In the genomic region with DNA sequence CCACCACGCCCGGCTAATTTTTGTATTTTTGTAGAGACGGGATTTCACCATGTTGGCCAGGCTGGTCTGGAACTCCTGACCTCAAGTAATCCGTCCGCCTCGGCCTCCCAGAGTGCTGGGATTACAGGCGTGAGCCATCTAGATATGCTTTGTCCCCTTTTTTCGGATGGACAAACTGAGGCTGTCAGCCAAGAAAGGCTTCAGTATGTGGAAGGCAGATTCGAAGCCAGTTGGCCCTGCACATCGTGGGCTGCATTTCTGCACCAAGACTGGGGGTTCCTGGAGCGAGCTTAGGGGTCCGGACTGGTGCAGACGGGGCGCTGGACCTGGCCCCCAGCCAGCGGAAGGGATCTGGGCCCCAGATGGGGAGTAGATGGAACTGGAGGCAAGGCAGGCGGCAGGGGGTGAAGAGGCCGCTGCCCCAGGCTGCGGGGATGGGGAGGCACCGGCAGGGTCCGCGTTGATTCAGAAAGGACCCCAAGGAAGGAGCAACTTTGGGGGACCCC, we compare ENCODE assay signal across 8 cellular contexts. TPM values are rescaled to one million over a fixed set of nuclear protein-coding genes. Genes with fewer than 3 reads are reported as not detected.
DNase-seq lines count a peak whose midpoint lies in the region; ATAC-seq and TF ChIP-seq lines count a peak whose summit lies in the region.

No MANE protein-coding gene starts in this region.

- H2BK15ac ChIP-seq in IMR-90 (ENCODE audit: low read depth, low read length) = peak overlapping the region; percentile 48; the same call in 2 of the 3 replicates

- H3K9ac ChIP-seq in IMR-90 (ENCODE audit: low read depth, low read length) = peak overlapping the region; percentile 32
- peak overlapping the region; percentile 30 to 86 for H3K9ac ChIP-seq in duodenal mucosa (ENCODE audit: low read depth in 1 of 2, low read length in 2 of 2)

- 82% methylated on average over 5 of the region's 21 CpGs; no CpG with 5 or more reads in 1 of the 2 experiments for WGBS in IMR-90 (ENCODE audit: extremely low coverage in 2 of 2, insufficient read length in 1 of 2), 2 experiments

- H4K8ac ChIP-seq in IMR-90 (ENCODE audit: low read depth in 2 of 2, low read length in 2 of 2) = peak overlapping the region; percentile 98 to 100

- no peak for DNase-seq in GM12864 (ENCODE audit: low read depth)
- no peak for DNase-seq in IMR-90
- DNase-seq in osteoblast (ENCODE audit: insufficient read length, low spot score, missing footprints) = peak; percentile 76
- DNase-seq in SW480 (ENCODE audit: low spot score) = no peak
- no peak for DNase-seq in globus pallidus (ENCODE audit: low spot score)
- no peak for DNase-seq in SIG-M5 treated with dmso at 0.1 percent for 504 hours (lab: John Stamatoyannopoulos, UW; ENCODE audit: unreplicated experiment)
- DNase-seq in activated CD4-positive, alpha-beta T cell treated with anti-CD3 and anti-CD28 coated beads, Interleukin-2, amount 50 U/mL, for 1 hour = no peak

- peak overlapping the region; percentile 9 for H2BK120ac ChIP-seq in IMR-90 (ENCODE audit: low read depth, low read length)

- H4K91ac ChIP-seq in IMR-90 (ENCODE audit: insufficient read depth, low read depth, low read length) = peak overlapping the region; percentile 98

- H2AFZ ChIP-seq in IMR-90 (replicated peaks; ENCODE audit: low read length, poor library complexity) = peak overlapping the region; percentile 95
- no peak overlapping the region for H2AFZ ChIP-seq in osteoblast (ENCODE audit: low read length)

- BruUV-seq in IMR-90 (replicated peaks; lab: Mats Ljungman, UMichigan) = no TSS peak

- H3K36me3 ChIP-seq in IMR-90 (ENCODE audit: control insufficient read depth, insufficient read depth, low read length) = no peaks in the 10 kb centered on the region
- H3K36me3 ChIP-seq in duodenal mucosa (ENCODE audit: control insufficient read depth in 1 of 2, insufficient read depth in 2 of 2, low read length in 2 of 2) = no peaks in the 10 kb centered on the region
- no peaks in the 10 kb centered on the region for H3K36me3 ChIP-seq in osteoblast (ENCODE audit: insufficient read depth, low read length)

- peaks cover 0 to 4% of the 10 kb centered on the region in 2 experiments; a peak in 1 of 4 replicates for H3K79me1 ChIP-seq in IMR-90 (ENCODE audit: low read depth in 1 of 2, low read length in 2 of 2)

- 0 out of 2 replicates have a peak overlapping the region, but pooled peaks have one; percentile 35 for H3K14ac ChIP-seq in IMR-90 (replicated peaks; ENCODE audit: low read depth, low read length)

- POLR2A ChIA-PET in IMR-90 (lab: Charles Lee; ENCODE audit: unreplicated experiment) = interaction anchor here (2.4 kb wide), 1 partner anchor 9 kb away, joined by 17 read pairs; a partner anchor contains a TSS

- peak overlapping the region; percentile 63 for H3K4me3 ChIP-seq in GM12864 (ENCODE audit: low read depth, low read length)
- H3K4me3 ChIP-seq in IMR-90 (ENCODE audit: insufficient read depth, low read depth, low read length) = 0 out of 2 replicates have a peak overlapping the region, but pooled peaks have one; percentile 12
- H3K4me3 ChIP-seq in duodenal mucosa (ENCODE audit: low read depth in 1 of 2, low read length in 2 of 2) = peak overlapping the region; percentile 73 to 78
- H3K4me3 ChIP-seq in osteoblast (ENCODE audit: insufficient read depth, low read length) = peak overlapping the region; percentile 83

- in situ Hi-C loops in IMR-90 (cut with MboI; ENCODE audit: low sequenced_read_pairs) = no loop called here

- dilution Hi-C loops in IMR-90 (cut with HindIII; ENCODE audit: low sequenced_read_pairs, unreplicated experiment) = no loop called here

- H3K23ac ChIP-seq in IMR-90 (ENCODE audit: low read depth, low read length) = no peak overlapping the region

- H3K18ac ChIP-seq in IMR-90 (ENCODE audit: low read depth, low read length) = peak overlapping the region; percentile 34; the same call in 1 of the 2 replicates

- no peak for ATAC-seq in IMR-90 (ENCODE audit: low read depth)

- no peaks in the 10 kb centered on the region for H3K79me2 ChIP-seq in osteoblast (ENCODE audit: insufficient read depth, low read length)

- peak overlapping the region; percentile 13 for H2AK9ac ChIP-seq in IMR-90 (replicated peaks; ENCODE audit: low read depth, low read length, poor library complexity)

- no peak for TF ChIP-seq RAD21 in IMR-90 (IDR thresholded peaks at IDR 0.05; ENCODE audit: low read length)

- H3K9me3 ChIP-seq in IMR-90 (ENCODE audit: control insufficient read depth, insufficient read depth, low read length) (no peaks in the 10 kb centered on the region), duodenal mucosa (ENCODE audit: control insufficient read depth in 1 of 2, low read length in 2 of 2) (no peaks in the 10 kb centered on the region), osteoblast (ENCODE audit: low read depth, low read length) (no peaks in the 10 kb centered on the region)

- intact Hi-C loops in IMR-90 (cut with micrococcal nuclease) = loop anchor here (1.0 kb wide), 1 partner anchor 9 kb away; no protein-coding TSS in a partner anchor

- H3K9me1 ChIP-seq in IMR-90 (ENCODE audit: insufficient read depth, low read length) = 0 out of 2 replicates have a peak, but pooled peaks cover 2% of the 10 kb centered on the region

- no peak overlapping the region for H2BK5ac ChIP-seq in IMR-90 (ENCODE audit: low read depth, low read length, poor library complexity, severe bottlenecking)

- H3K4me2 ChIP-seq in IMR-90 (ENCODE audit: low read depth, low read length) (peak overlapping the region; percentile 24), osteoblast (ENCODE audit: insufficient read depth, low read length) (peak overlapping the region; percentile 98)

- no peak for TF ChIP-seq CTCF in GM12864 (IDR thresholded peaks at IDR 0.05; ENCODE audit: low read depth, low read length, missing control alignments)
- no peak for TF ChIP-seq CTCF in IMR-90 (conservative IDR thresholded peaks at IDR 0.05; ENCODE audit: low read depth, low read length)
- no peak for TF ChIP-seq CTCF in osteoblast (IDR thresholded peaks at IDR 0.05; ENCODE audit: extremely low read depth, low read depth, low read length)

- no peak for TF ChIP-seq POLR2A in IMR-90 (IDR thresholded peaks at IDR 0.05; ENCODE audit: low read depth, low read length)

- H3K27ac ChIP-seq in IMR-90 (ENCODE audit: insufficient read depth, low read length) = peak overlapping the region; percentile 92
- peak overlapping the region; percentile 97 for H3K27ac ChIP-seq in duodenal mucosa (ENCODE audit: low read depth, low read length)
- H3K27ac ChIP-seq in osteoblast (ENCODE audit: low read depth, low read length) = peak overlapping the region; percentile 94

- peak overlapping the region; percentile 99 for H3K4ac ChIP-seq in IMR-90 (ENCODE audit: low read depth, low read length)

- no peak overlapping the region for H3K56ac ChIP-seq in IMR-90 (ENCODE audit: extremely low read depth, insufficient read depth, low read length)

- H2AK5ac ChIP-seq in IMR-90 (ENCODE audit: low read depth, low read length) = peak overlapping the region; percentile 85

- H3K27me3 ChIP-seq in IMR-90 (ENCODE audit: control insufficient read depth, insufficient read depth, low read length) (no peaks in the 10 kb centered on the region), duodenal mucosa (ENCODE audit: control insufficient read depth in 1 of 2, insufficient read depth in 2 of 2, low read length in 2 of 2) (no peaks in the 10 kb centered on the region), osteoblast (ENCODE audit: insufficient read depth, low read length) (no peaks in the 10 kb centered on the region)

- no peaks in the 10 kb centered on the region for H4K20me1 ChIP-seq in IMR-90 (ENCODE audit: insufficient read depth, low read length)
- no peaks in the 10 kb centered on the region for H4K20me1 ChIP-seq in osteoblast (ENCODE audit: insufficient read depth, low read length)

- CTCF ChIA-PET in IMR-90 (lab: Yijun Ruan, JAX) = no interaction called here

- H3K4me1 ChIP-seq in IMR-90 (ENCODE audit: control insufficient read depth, insufficient read depth, low read length) = peaks cover 23% of the 10 kb centered on the region
- peaks cover 6 to 24% of the 10 kb centered on the region in 2 donors for H3K4me1 ChIP-seq in duodenal mucosa (ENCODE audit: control insufficient read depth in 1 of 2, insufficient read depth in 2 of 2, low read length in 2 of 2)
- H3K4me1 ChIP-seq in osteoblast (ENCODE audit: insufficient read depth, low read length) = peaks cover 28% of the 10 kb centered on the region

- H4K5ac ChIP-seq in IMR-90 (ENCODE audit: low read depth, low read length) = peak overlapping the region; percentile 66

- H2BK20ac ChIP-seq in IMR-90 (ENCODE audit: low read depth, low read length) = 0 out of 2 replicates have a peak overlapping the region, but pooled peaks have one; percentile 3

TF ChIP-seq in IMR-90, 13 proteins besides CTCF, POLR2A, EP300 and RAD21:
- TF ChIP-seq BHLHE40 (IDR thresholded peaks at IDR 0.05; ENCODE audit: low read depth, low read length) = no peak
TF ChIP-seq in IMR-90: peak in this region for 0.

RNA-seq across cellular contexts. Expression of a gene that starts 9.7 kb away (rescaled TPM):
- 14.2 and 22.8 TPM in 2 replicates for total RNA-seq in IMR-90 (2012; rRNA removed)
- polyA plus RNA-seq in IMR-90 (2012; rRNA removed) = 77.2 and 101 TPM in 2 replicates
- polyA plus RNA-seq in IMR-90 (2012; cell fraction: cytosol; rRNA removed) = 57.0 and 329 TPM in 2 replicates
- polyA plus RNA-seq in IMR-90 (2012; cell fraction: nucleus; rRNA removed; ENCODE audit: low replicate concordance) = 200 and 259 TPM in 2 replicates
- total RNA-seq in osteoblast = 170 and 172 TPM in 2 replicates

RNA-seq across cellular contexts. Expression of a gene that starts 16.8 kb away (rescaled TPM):
- total RNA-seq in IMR-90 (2012; rRNA removed) (0.18 and 0.28 TPM in 2 replicates), osteoblast (2.5 and 3.5 TPM in 2 replicates)
- polyA plus RNA-seq in IMR-90 (2012; rRNA removed) = 0.60 and 0.67 TPM in 2 replicates
- polyA plus RNA-seq in IMR-90 (2012; cell fraction: cytosol; rRNA removed) = 0.24 and 0.29 TPM in 2 replicates
- 6.1 and 10.8 TPM in 2 replicates for polyA plus RNA-seq in IMR-90 (2012; cell fraction: nucleus; rRNA removed; ENCODE audit: low replicate concordance)

RNA-seq across cellular contexts. Expression of a gene that starts 31.8 kb away (rescaled TPM):
- total RNA-seq in IMR-90 (2012; rRNA removed) (44.8 and 88.0 TPM in 2 replicates), osteoblast (74.3 and 74.6 TPM in 2 replicates)
- polyA plus RNA-seq in IMR-90 (2012; rRNA removed) = 118 and 157 TPM in 2 replicates
- 210 and 274 TPM in 2 replicates for polyA plus RNA-seq in IMR-90 (2012; cell fraction: cytosol; rRNA removed)
- 65.4 and 112 TPM in 2 replicates for polyA plus RNA-seq in IMR-90 (2012; cell fraction: nucleus; rRNA removed; ENCODE audit: low replicate concordance)

RNA-seq across cellular contexts. Expression of a gene that starts 49.3 kb away (rescaled TPM):
- total RNA-seq in IMR-90 (2012; rRNA removed) = 11.1 and 14.3 TPM in 2 replicates
- 11.8 and 13.3 TPM in 2 replicates for polyA plus RNA-seq in IMR-90 (2012; rRNA removed)
- polyA plus RNA-seq in IMR-90 (2012; cell fraction: cytosol; rRNA removed) = 3.8 and 13.8 TPM in 2 replicates
- 32.7 and 36.9 TPM in 2 replicates for polyA plus RNA-seq in IMR-90 (2012; cell fraction: nucleus; rRNA removed; ENCODE audit: low replicate concordance)
- total RNA-seq in osteoblast = 31.1 and 56.3 TPM in 2 replicates

Comparison
In these comparisons a context has a peak if more than half of its experiments do, and no peak if none do; other contexts are left out.
1. H3K4me3 ChIP-seq: peak in every context shown above with its lines; median percentile 83 in osteoblast; 76 in duodenal mucosa; 63 in GM12864; 12 in IMR-90.